19 cellular contexts compared by ENCODE assay signal in the genomic region with DNA sequence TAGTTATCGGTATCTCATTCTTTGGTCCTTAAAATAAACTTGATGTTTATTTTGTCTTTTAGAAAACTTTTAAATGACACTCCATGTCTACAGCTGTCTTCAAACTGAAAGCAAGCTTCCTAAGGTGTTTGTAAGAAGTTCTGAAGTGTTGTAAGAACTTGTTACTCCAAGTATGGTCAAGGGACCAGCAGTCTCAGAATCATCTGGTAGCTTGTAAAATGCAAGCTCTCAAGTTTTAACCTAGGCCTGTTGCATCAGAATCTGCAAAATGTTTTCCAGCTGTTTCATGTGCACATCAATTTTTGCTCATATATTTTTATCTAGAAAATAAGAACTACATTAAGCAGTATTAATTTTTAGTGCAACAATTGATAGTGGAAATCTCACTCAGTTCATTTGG.
DNase-seq lines count a peak whose midpoint lies in the region; TF ChIP-seq lines count a peak whose summit lies in the region.
"Had no signal": no experiment of that assay in that cellular context is flagged by ENCODE, and none has a peak within 500 bp of the region (broad histone marks: within the 10 kb centered on the region; RNA-seq: fewer than 3 reads in every experiment).

No MANE protein-coding gene starts in this region.

- no peak overlapping the region for H2AFZ ChIP-seq in GM23248

- in situ Hi-C loops in GM23248 (cut with MboI), result no loop called here

- no peaks in the 10 kb centered on the region for H3K36me3 ChIP-seq in GM23248 (ENCODE audit: low read depth)
- H3K36me3 ChIP-seq in SJCRH30, result no peaks in the 10 kb centered on the region

- no peaks in the 10 kb centered on the region for H4K20me1 ChIP-seq in GM23248 (ENCODE audit: insufficient read depth)

- no peak overlapping the region for H3K9ac ChIP-seq in GM23248
- H3K9ac ChIP-seq: KMS-11 had no signal

- H3K4me3 ChIP-seq in GM23248 (no peak overlapping the region), choroid plexus epithelial cell (ENCODE audit: low read depth, low read length) (no peak overlapping the region), SJCRH30 (no peak overlapping the region)

- TF ChIP-seq CTCF in choroid plexus epithelial cell (conservative IDR thresholded peaks at IDR 0.05; ENCODE audit: low read depth, low read length), result no peak

- no peaks in the 10 kb centered on the region for H3K79me2 ChIP-seq in GM23248 (ENCODE audit: insufficient read depth)

- peaks cover 17% of the 10 kb centered on the region for H3F3A ChIP-seq in GM23248 (ENCODE audit: insufficient read depth)

- H3K4me2 ChIP-seq in GM23248 (ENCODE audit: unreplicated experiment), result no peak overlapping the region
- H3K4me2 ChIP-seq: KMS-11 had no signal

- DNase-seq in GM23248, result peak; percentile 55
- peak; percentile 55 for DNase-seq in choroid plexus epithelial cell (ENCODE audit: low read depth)
- DNase-seq in fibroblast of the conjunctiva (ENCODE audit: low read depth), result peak; percentile 59
- no peak for DNase-seq in T-helper 2 cell
- no peak for DNase-seq in cerebellar cortex (ENCODE audit: low spot score)
- no peak for DNase-seq in SJCRH30
- no peak for DNase-seq in NCI-H748 (lab: John Stamatoyannopoulos, UW; ENCODE audit: unreplicated experiment)
- DNase-seq: ACHN, EL, GF-D8, GOT3, IMR-90, NCI-H1105 treated with DMSO at 0.1 percent for 48 hours, NCI-H2029 treated with DMSO at 0.1 percent for 48 hours, NCI-H2171, NCI-H345, NCI-H524, OCI-M1 had no signal

- H3K27me3 ChIP-seq in GM23248 (replicated peaks; ENCODE audit: insufficient read depth) (peaks cover 13% of the 10 kb centered on the region; the same call in 1 of the 2 replicates), SJCRH30 (no peaks in the 10 kb centered on the region)

- no peaks in the 10 kb centered on the region for H3K9me2 ChIP-seq in GM23248 (ENCODE audit: insufficient read depth)

- H3K4me1 ChIP-seq in GM23248 (ENCODE audit: insufficient read depth), result peaks cover 18% of the 10 kb centered on the region
- H3K4me1 ChIP-seq in SJCRH30, result no peaks in the 10 kb centered on the region

- 97 to 100% methylated on average over 1 of the region's 1 CpG for WGBS in GM23248 (ENCODE audit: low coverage in 1 of 2, low lambda C conversion rate in 2 of 2, missing lambda C conversion rate in 2 of 2), 2 experiments

- H3K9me3 ChIP-seq in GM23248 (ENCODE audit: low read depth) (no peaks in the 10 kb centered on the region), SJCRH30 (replicated peaks) (no peaks in the 10 kb centered on the region)

- H3K27ac ChIP-seq in GM23248 (no peak overlapping the region), SJCRH30 (no peak overlapping the region)
- H3K27ac ChIP-seq: KMS-11 had no signal

Comparison
In these comparisons a context has a peak if more than half of its experiments do, and no peak if none do; other contexts are left out.
1. DNase-seq: peak in GM23248 (single experiment), choroid plexus epithelial cell (single experiment) and fibroblast of the conjunctiva (single experiment); none in T-helper 2 cell (0 of 5), cerebellar cortex (single experiment), SJCRH30 (0 of 2) and NCI-H748 (single experiment).